Comparison of ENCODE assay signal across 13 cellular contexts in genomic region chr17:40097087-40097486, GRCh38. TPM values are rescaled to one million over a fixed set of nuclear protein-coding genes. Genes with fewer than 3 reads are reported as not detected.
DNase-seq lines count a peak whose midpoint lies in the region; ATAC-seq and TF ChIP-seq lines count a peak whose summit lies in the region.
"Had no signal": no experiment of that assay in that cellular context is flagged by ENCODE, and none has a peak within 500 bp of the region (broad histone marks: within the 10 kb centered on the region; RNA-seq: fewer than 3 reads in every experiment).

No MANE protein-coding gene starts in this region.

- H3K36me3 ChIP-seq in heart right ventricle (peaks cover 0 to 66% (median 54%) of the 10 kb centered on the region in 9 donors), urinary bladder (ENCODE audit: insufficient read depth) (no peaks in the 10 kb centered on the region)

- no peaks in the 10 kb centered on the region for H3K27me3 Mint-ChIP-seq in naive thymus-derived CD8-positive, alpha-beta T cell

- H3K9me3 Mint-ChIP-seq in naive thymus-derived CD8-positive, alpha-beta T cell = no peaks in the 10 kb centered on the region

- H3K36me3 Mint-ChIP-seq in naive thymus-derived CD8-positive, alpha-beta T cell = peaks cover 7 to 45% (median 8%) of the 10 kb centered on the region in 3 donors

- POLR2A ChIA-PET in naive thymus-derived CD8-positive, alpha-beta T cell (lab: Charles Lee) = interaction anchor here (1.2 to 17.0 kb wide), 8 partner anchors 13 to 244 kb away, joined by 3 to 523 read pairs (median 18); partner anchors contain the start of genes CASC3, MED24, THRA and WIPF2

- H3K27me3 ChIP-seq in heart right ventricle = no peaks in the 10 kb centered on the region
- H3K27me3 ChIP-seq: SJSA1 had no signal

- intact Hi-C loops in heart right ventricle (cut with DNase I) = loop anchor here in 3 of 10 donors (5.0 to 10.0 kb wide), 2 partner anchors 35 to 188 kb away; partner anchors contain the start of genes THRA (in 2 of the 3) and CDC6 (in 1 of the 3)
- intact Hi-C loops in left cardiac atrium (cut with DNase I) = no loop called here

- 53 to 67% methylated on average over 10 of the region's 10 CpGs for WGBS in heart right ventricle, 2 donors
- 71% methylated on average over 10 of the region's 10 CpGs for WGBS in urinary bladder

- H3K27ac ChIP-seq in heart right ventricle = peak overlapping the region; percentile 81 to 99 (median 95)
- peak overlapping the region; percentile 99 for H3K27ac ChIP-seq in cingulate gyrus (ENCODE audit: low read depth, low read length)
- peak overlapping the region; percentile 11 for H3K27ac ChIP-seq in urinary bladder (ENCODE audit: low read depth)
- H3K27ac ChIP-seq: SJSA1 had no signal

- DNase-seq in heart right ventricle (no peak), left cardiac atrium (no peak), NCI-H82 (lab: John Stamatoyannopoulos, UW) (no peak), ACHN (no peak)
- DNase-seq in naive thymus-derived CD8-positive, alpha-beta T cell = no peak
- DNase-seq: C1 segment of cervical spinal cord; mesendoderm; NCI-H1694 treated with DMSO at 0.1 percent for 48 hours; stimulated activated CD4-positive, alpha-beta T cell treated with anti-CD3 and anti-CD28 coated beads, Interleukin-4, amount 100 ng/mL, for 4 hours had no signal

- ATAC-seq in heart right ventricle (no peak), left cardiac atrium (no peak), GM19351 (IDR thresholded peaks at IDR 0.05; ENCODE audit: unreplicated experiment) (no peak)
- no peak for ATAC-seq in naive thymus-derived CD8-positive, alpha-beta T cell

- peak overlapping the region; percentile 67 to 99 (median 94) for H3K27ac Mint-ChIP-seq in naive thymus-derived CD8-positive, alpha-beta T cell

- peak overlapping the region in 8 of 10 donors; percentile 70 to 100 (median 84) for H3K4me3 ChIP-seq in heart right ventricle
- no peak overlapping the region for H3K4me3 ChIP-seq in urinary bladder (ENCODE audit: low read depth, low read length)
- H3K4me3 ChIP-seq: SJSA1 had no signal

- in situ Hi-C loops in ACHN (cut with HindIII; ENCODE audit: low pct_ligation_motif_present, low pct_unique_long_range_greater_than_20kb, low sequenced_read_pairs) = no loop called here

- peaks cover 54 to 89% (median 81%) of the 10 kb centered on the region in 4 donors for H3K4me1 Mint-ChIP-seq in naive thymus-derived CD8-positive, alpha-beta T cell

- H3K4me1 ChIP-seq in heart right ventricle = peaks cover 44 to 91% (median 79%) of the 10 kb centered on the region in 9 donors
- no peaks in the 10 kb centered on the region for H3K4me1 ChIP-seq in urinary bladder (ENCODE audit: insufficient read depth)

- no peaks in the 10 kb centered on the region for H3K9me3 ChIP-seq in heart right ventricle
- H3K9me3 ChIP-seq: SJSA1 had no signal

- TF ChIP-seq CTCF in heart right ventricle (IDR thresholded peaks at IDR 0.05) = no peak

- peak overlapping the region; percentile 68 to 98 (median 92) for H3K4me3 Mint-ChIP-seq in naive thymus-derived CD8-positive, alpha-beta T cell

RNA-seq across cellular contexts. Expression of gene NR1D1, which starts 3.3 kb away (rescaled TPM):
- 10 to 100 TPM in 7 of 10 donors, 1 to 10 TPM in 3; 5.5 to 41.3 (median 29.9) TPM for total RNA-seq in heart right ventricle
- polyA plus RNA-seq in heart right ventricle = 10 to 100 TPM in 1 of 2 donors, 1 to 10 TPM in 1; 7.1 to 24.4 TPM
- 10 to 100 TPM; 17.1 to 19.5 TPM for total RNA-seq in left cardiac atrium
- total RNA-seq in naive thymus-derived CD8-positive, alpha-beta T cell = 10 to 100 TPM; 18.2 to 19.2 TPM
- polyA plus RNA-seq in naive thymus-derived CD8-positive, alpha-beta T cell = 1 to 10 TPM; 3.9 to 9.9 (median 6.4) TPM
- 2.0 TPM for total RNA-seq in urinary bladder
- polyA plus RNA-seq in urinary bladder = 18.1 TPM

RNA-seq across cellular contexts. Expression of gene MSL1, which starts 24.7 kb away (rescaled TPM):
- total RNA-seq in heart right ventricle = 10 to 100 TPM; 26.3 to 57.4 (median 37.7) TPM
- polyA plus RNA-seq in heart right ventricle = 10 to 100 TPM; 45.5 to 65.0 TPM
- total RNA-seq in left cardiac atrium = 10 to 100 TPM; 54.0 to 57.8 TPM
- total RNA-seq in naive thymus-derived CD8-positive, alpha-beta T cell = 100 to 1,000 TPM; 132 to 135 TPM
- polyA plus RNA-seq in naive thymus-derived CD8-positive, alpha-beta T cell = 10 to 100 TPM in 1 of 3 donors, 1 to 10 TPM in 2; 6.8 to 12.8 (median 9.2) TPM
- 81.3 TPM for total RNA-seq in urinary bladder
- polyA plus RNA-seq in urinary bladder = 70.9 TPM

RNA-seq across cellular contexts. Expression of gene THRA, which starts 34.3 kb away (rescaled TPM):
- 100 to 1,000 TPM in 1 of 10 donors, 10 to 100 TPM in 9; 59.8 to 102 (median 69.7) TPM for total RNA-seq in heart right ventricle
- polyA plus RNA-seq in heart right ventricle = 10 to 100 TPM; 29.8 to 44.2 TPM
- total RNA-seq in left cardiac atrium = 10 to 100 TPM; 54.4 to 77.9 TPM
- total RNA-seq in naive thymus-derived CD8-positive, alpha-beta T cell = 10 to 100 TPM; 53.6 to 54.2 TPM
- 10 to 100 TPM; 11.3 to 23.3 (median 22.2) TPM for polyA plus RNA-seq in naive thymus-derived CD8-positive, alpha-beta T cell
- total RNA-seq in urinary bladder = 35.5 TPM
- 76.3 TPM for polyA plus RNA-seq in urinary bladder

RNA-seq across cellular contexts. Expression of gene MED24, which starts 42.9 kb away (rescaled TPM):
- 10 to 100 TPM; 46.7 to 63.2 (median 58.4) TPM for total RNA-seq in heart right ventricle
- 10 to 100 TPM; 47.2 to 75.6 TPM for polyA plus RNA-seq in heart right ventricle
- 10 to 100 TPM; 44.0 to 56.4 TPM for total RNA-seq in left cardiac atrium
- 100 to 1,000 TPM; 104 TPM for total RNA-seq in naive thymus-derived CD8-positive, alpha-beta T cell
- polyA plus RNA-seq in naive thymus-derived CD8-positive, alpha-beta T cell = 10 to 100 TPM; 37.3 to 67.7 (median 42.1) TPM
- total RNA-seq in urinary bladder = 45.8 TPM
- polyA plus RNA-seq in urinary bladder = 52.4 TPM

RNA-seq across cellular contexts. Expression of gene CASC3, which starts 43.2 kb away (rescaled TPM):
- total RNA-seq in heart right ventricle (10 to 100 TPM; 39.9 to 56.8 (median 43.7) TPM), left cardiac atrium (10 to 100 TPM; 49.6 to 53.1 TPM), urinary bladder (45.4 TPM)
- polyA plus RNA-seq in heart right ventricle (10 to 100 TPM; 21.3 to 41.0 TPM), urinary bladder (64.2 TPM)
- total RNA-seq in naive thymus-derived CD8-positive, alpha-beta T cell = 100 to 1,000 TPM; 153 to 162 TPM
- polyA plus RNA-seq in naive thymus-derived CD8-positive, alpha-beta T cell = 10 to 100 TPM; 33.5 to 46.9 (median 40.6) TPM

Comparison
In these comparisons a context has a peak if more than half of its experiments do, and no peak if none do; other contexts are left out.
1. H3K27ac ChIP-seq: peak in every context shown above with its lines; median percentile 99 in cingulate gyrus; 95 in heart right ventricle; 11 in urinary bladder.